Comparison of ENCODE assay signal across 15 cellular contexts in the genomic region with DNA sequence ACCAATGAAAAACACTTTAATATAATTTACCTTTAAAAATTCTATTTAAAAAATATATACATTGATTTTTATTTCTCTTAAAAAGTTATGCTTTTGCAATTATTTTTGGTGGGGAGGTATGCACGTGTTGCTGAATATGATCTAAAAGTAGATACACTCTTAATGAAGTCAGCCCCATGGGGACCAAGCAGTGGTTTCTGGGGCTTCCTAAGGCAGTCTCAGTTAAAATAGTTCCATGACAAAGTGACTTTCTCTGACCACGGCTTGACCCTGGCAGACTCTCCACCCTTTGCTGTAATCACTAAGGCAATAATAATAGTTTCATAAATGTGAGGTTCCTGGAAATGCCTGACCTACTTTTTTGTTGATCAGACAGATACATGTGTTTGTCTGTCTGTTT. TPM values are rescaled to one million over a fixed set of nuclear protein-coding genes. Genes with fewer than 3 reads are reported as not detected.
DNase-seq lines count a peak whose midpoint lies in the region; ATAC-seq and TF ChIP-seq lines count a peak whose summit lies in the region.
"Had no signal": no experiment of that assay in that cellular context is flagged by ENCODE, and none has a peak within 500 bp of the region (broad histone marks: within the 10 kb centered on the region; RNA-seq: fewer than 3 reads in every experiment).

No MANE protein-coding gene starts in this region.

- intact Hi-C loops in left ventricle myocardium superior (cut with micrococcal nuclease), result no loop called here
- intact Hi-C loops in cardiac septum (cut with DNase I), result no loop called here
- intact Hi-C loops in A673 (cut with micrococcal nuclease; ENCODE audit: unreplicated experiment), result no loop called here

- peaks cover 39% of the 10 kb centered on the region for H3K4me1 Mint-ChIP-seq in activated CD8-positive, alpha-beta T cell treated with anti-CD3 and anti-CD28 coated beads, Interleukin-2, amount 10 ng/mL, durations not matched to agents 7 days and 5 days (ENCODE audit: low read depth)
- H3K4me1 Mint-ChIP-seq in stimulated activated naive CD8-positive, alpha-beta T cell treated with anti-CD3 and anti-CD28 coated beads, Interleukin-15, Interleukin-2, amounts not matched to agents 100 ng/mL and 50 ng/mL, for 24 hours (ENCODE audit: low read depth), result peaks cover 78% of the 10 kb centered on the region
- no peaks in the 10 kb centered on the region for H3K4me1 Mint-ChIP-seq in HFFc6 (ENCODE audit: low read depth)

- H3K9me3 Mint-ChIP-seq in activated CD8-positive, alpha-beta T cell treated with anti-CD3 and anti-CD28 coated beads, Interleukin-2, amount 10 ng/mL, durations not matched to agents 7 days and 5 days (ENCODE audit: insufficient read depth), result no peaks in the 10 kb centered on the region
- H3K9me3 Mint-ChIP-seq in stimulated activated naive CD8-positive, alpha-beta T cell treated with anti-CD3 and anti-CD28 coated beads, Interleukin-15, Interleukin-2, amounts not matched to agents 100 ng/mL and 50 ng/mL, for 24 hours, result no peaks in the 10 kb centered on the region
- no peaks in the 10 kb centered on the region for H3K9me3 Mint-ChIP-seq in HFFc6

- DNase-seq in left ventricle myocardium superior (no peak), cardiac septum (ENCODE audit: low spot score) (no peak), A673 (ENCODE audit: low spot score) (no peak), T-helper 1 cell (no peak), HFFc6 (no peak)
- DNase-seq in activated CD8-positive, alpha-beta T cell treated with anti-CD3 and anti-CD28 coated beads, Interleukin-2, amount 10 ng/mL, durations not matched to agents 7 days and 5 days, result no peak
- DNase-seq: foreskin keratinocyte, left lung, RPMI8226 had no signal

- H3K27ac ChIP-seq in A673 (ENCODE audit: low read depth, low read length, poor library complexity, severe bottlenecking), result no peak overlapping the region
- H3K27ac ChIP-seq: foreskin keratinocyte, left lung, suprapubic skin, VCaP had no signal

- H3K27ac Mint-ChIP-seq in activated CD8-positive, alpha-beta T cell treated with anti-CD3 and anti-CD28 coated beads, Interleukin-2, amount 10 ng/mL, durations not matched to agents 7 days and 5 days, result no peak overlapping the region
- peak overlapping the region; percentile 86 for H3K27ac Mint-ChIP-seq in stimulated activated naive CD8-positive, alpha-beta T cell treated with anti-CD3 and anti-CD28 coated beads, Interleukin-15, Interleukin-2, amounts not matched to agents 100 ng/mL and 50 ng/mL, for 24 hours
- no peak overlapping the region for H3K27ac Mint-ChIP-seq in HFFc6

- no peaks in the 10 kb centered on the region for H3K27me3 ChIP-seq in A673 (replicated peaks; ENCODE audit: insufficient read depth, low read depth, low read length, poor library complexity)
- H3K27me3 ChIP-seq: foreskin keratinocyte, left lung, suprapubic skin had no signal

- peak; percentile 26 for ATAC-seq in left ventricle myocardium superior
- ATAC-seq in HG02870 (IDR thresholded peaks at IDR 0.05; ENCODE audit: unreplicated experiment), result peak; percentile 67
- peak; percentile 30 for ATAC-seq in activated CD8-positive, alpha-beta T cell treated with anti-CD3 and anti-CD28 coated beads, Interleukin-2, amount 10 ng/mL, durations not matched to agents 7 days and 5 days
- ATAC-seq: foreskin keratinocyte, left lung had no signal

- no peaks in the 10 kb centered on the region for H3K4me1 ChIP-seq in A673 (ENCODE audit: insufficient read depth, low read length, poor library complexity, severe bottlenecking)
- H3K4me1 ChIP-seq: left lung, suprapubic skin had no signal

- H3K4me3 Mint-ChIP-seq in activated CD8-positive, alpha-beta T cell treated with anti-CD3 and anti-CD28 coated beads, Interleukin-2, amount 10 ng/mL, durations not matched to agents 7 days and 5 days, result no peak overlapping the region
- no peak overlapping the region for H3K4me3 Mint-ChIP-seq in stimulated activated naive CD8-positive, alpha-beta T cell treated with anti-CD3 and anti-CD28 coated beads, Interleukin-15, Interleukin-2, amounts not matched to agents 100 ng/mL and 50 ng/mL, for 24 hours
- no peak overlapping the region for H3K4me3 Mint-ChIP-seq in HFFc6

- no peak overlapping the region for H3K4me3 ChIP-seq in A673 (ENCODE audit: low read depth, low read length, poor library complexity, severe bottlenecking)
- H3K4me3 ChIP-seq: left lung, suprapubic skin had no signal

- H3K36me3 Mint-ChIP-seq in activated CD8-positive, alpha-beta T cell treated with anti-CD3 and anti-CD28 coated beads, Interleukin-2, amount 10 ng/mL, durations not matched to agents 7 days and 5 days (ENCODE audit: low read depth), result peaks cover 52% of the 10 kb centered on the region
- peaks cover 62% of the 10 kb centered on the region for H3K36me3 Mint-ChIP-seq in stimulated activated naive CD8-positive, alpha-beta T cell treated with anti-CD3 and anti-CD28 coated beads, Interleukin-15, Interleukin-2, amounts not matched to agents 100 ng/mL and 50 ng/mL, for 24 hours (ENCODE audit: low read depth)
- peaks cover 14% of the 10 kb centered on the region for H3K36me3 Mint-ChIP-seq in HFFc6 (ENCODE audit: low read depth)

- POLR2A ChIA-PET in activated CD8-positive, alpha-beta T cell treated with anti-CD3 and anti-CD28 coated beads, Interleukin-2, amount 10 ng/mL, durations not matched to agents 7 days and 5 days (lab: Charles Lee), result interaction anchor here (0.7 kb wide), 1 partner anchor 30 kb away, joined by 3 read pairs; no protein-coding TSS in a partner anchor
- POLR2A ChIA-PET in A673 (lab: Charles Lee; ENCODE audit: low non-redundant PET), result no interaction called here

- TF ChIP-seq CTCF in A673 (conservative IDR thresholded peaks at IDR 0.05; ENCODE audit: low read depth, low read length) (no peak), HFFc6 (IDR thresholded peaks at IDR 0.05) (no peak)

- CTCF ChIA-PET in activated CD8-positive, alpha-beta T cell treated with anti-CD3 and anti-CD28 coated beads, Interleukin-2, amount 10 ng/mL, durations not matched to agents 7 days and 5 days (lab: Charles Lee), result interaction anchor here (1.0 to 1.8 kb wide), 3 partner anchors 29 to 72 kb away, joined by 3 to 6 read pairs (median 4); no protein-coding TSS in a partner anchor
- CTCF ChIA-PET in A673 (lab: Charles Lee), result no interaction called here

- no peaks in the 10 kb centered on the region for H3K9me3 ChIP-seq in A673 (ENCODE audit: low read depth, low read length, poor library complexity, severe bottlenecking)
- H3K9me3 ChIP-seq: suprapubic skin had no signal

- no peaks in the 10 kb centered on the region for H3K27me3 Mint-ChIP-seq in activated CD8-positive, alpha-beta T cell treated with anti-CD3 and anti-CD28 coated beads, Interleukin-2, amount 10 ng/mL, durations not matched to agents 7 days and 5 days (ENCODE audit: low read depth)
- no peaks in the 10 kb centered on the region for H3K27me3 Mint-ChIP-seq in stimulated activated naive CD8-positive, alpha-beta T cell treated with anti-CD3 and anti-CD28 coated beads, Interleukin-15, Interleukin-2, amounts not matched to agents 100 ng/mL and 50 ng/mL, for 24 hours
- H3K27me3 Mint-ChIP-seq in HFFc6 (ENCODE audit: insufficient read depth), result peaks cover 2% of the 10 kb centered on the region; the same call in 1 of the 2 replicates

- no TSS peak for BruUV-seq in A673 (replicated peaks; lab: Mats Ljungman, UMichigan)

- peaks cover 4% of the 10 kb centered on the region for H3K36me3 ChIP-seq in A673 (ENCODE audit: insufficient read depth, low read length, poor library complexity, severe bottlenecking)

RNA-seq across cellular contexts. Expression of a gene that starts 50.4 kb away (rescaled TPM):
- total RNA-seq in left ventricle myocardium superior (not detected), cardiac septum (not detected), A673 (2021) (not detected in 2 replicates)
- 1 to 10 TPM; 2.9 TPM for total RNA-seq in activated CD8-positive, alpha-beta T cell treated with anti-CD3 and anti-CD28 coated beads, Interleukin-2, amount 10 ng/mL, durations not matched to agents 7 days and 5 days
- not detected for total RNA-seq in HFFc6 (2021; fragmentation: NEBNext Ultra II Directional; extraction: Animal tissue kit (Norgen Biotek cat#: 25700))
- total RNA-seq: cerebellum, foreskin keratinocyte, osteoblast had no signal
